Comparison of ENCODE assay signal across 11 cellular contexts in the genomic region with DNA sequence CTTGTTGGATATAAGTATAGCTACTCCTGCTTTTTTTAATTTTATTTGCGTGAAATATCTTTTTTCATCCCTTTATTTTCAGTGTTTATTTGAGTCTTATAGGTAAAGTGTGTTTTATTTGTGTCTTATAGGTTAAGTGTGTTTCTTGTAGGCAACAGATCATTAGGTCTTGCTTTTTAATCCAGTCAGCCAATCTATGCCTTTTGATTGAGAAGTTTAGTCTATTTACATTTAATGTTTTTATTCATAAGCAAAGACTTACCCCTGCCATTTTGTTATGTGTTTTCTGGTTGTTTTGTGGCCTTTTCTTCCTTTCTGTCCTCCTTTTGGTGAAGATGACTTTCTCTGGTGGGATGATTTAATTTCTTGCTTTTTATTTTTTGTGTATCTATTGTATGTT.
"Had no signal": no experiment of that assay in that cellular context is flagged by ENCODE, and none has a peak within 500 bp of the region (broad histone marks: within the 10 kb centered on the region; RNA-seq: fewer than 3 reads in every experiment).

No MANE protein-coding gene starts in this region.

- H3K4me3 ChIP-seq: GM23248, GM23338, HAP-1 had no signal

- DNase-seq: GM23248, GOT3, H7, H9, HCEC 1CT, HFFc6 had no signal

- H3K4me3 Mint-ChIP-seq: GM23338, H9, HFFc6 had no signal

- H3K36me3 ChIP-seq: HAP-1 had no signal

- H3K4me1 ChIP-seq: HAP-1 had no signal

- H2AFZ ChIP-seq: GM23248, GM23338 had no signal

- H3K9me3 ChIP-seq: HAP-1 had no signal

- H3K9ac ChIP-seq: GM23248 had no signal

- H3K27ac Mint-ChIP-seq: GM23338, H9, HFFc6 had no signal

- FAIRE-seq: H1, H54 had no signal

- H3K4me2 ChIP-seq: GM23338 had no signal

- H3K27ac ChIP-seq: GM23248 had no signal

- ATAC-seq: GM23338, HCT116 had no signal
